ENCODE assay signal across 2 cellular contexts in genomic region chr5:98594098-98594497, GRCh38.
"Had no signal": no experiment of that assay in that cellular context is flagged by ENCODE, and none has a peak within 500 bp of the region (broad histone marks: within the 10 kb centered on the region; RNA-seq: fewer than 3 reads in every experiment).

No MANE protein-coding gene starts in this region.

- DNase-seq: GDM1 had no signal

- ATAC-seq: GM12878 had no signal

- H3K4me3 ChIP-seq: GM12878 had no signal
